In the genomic region with DNA sequence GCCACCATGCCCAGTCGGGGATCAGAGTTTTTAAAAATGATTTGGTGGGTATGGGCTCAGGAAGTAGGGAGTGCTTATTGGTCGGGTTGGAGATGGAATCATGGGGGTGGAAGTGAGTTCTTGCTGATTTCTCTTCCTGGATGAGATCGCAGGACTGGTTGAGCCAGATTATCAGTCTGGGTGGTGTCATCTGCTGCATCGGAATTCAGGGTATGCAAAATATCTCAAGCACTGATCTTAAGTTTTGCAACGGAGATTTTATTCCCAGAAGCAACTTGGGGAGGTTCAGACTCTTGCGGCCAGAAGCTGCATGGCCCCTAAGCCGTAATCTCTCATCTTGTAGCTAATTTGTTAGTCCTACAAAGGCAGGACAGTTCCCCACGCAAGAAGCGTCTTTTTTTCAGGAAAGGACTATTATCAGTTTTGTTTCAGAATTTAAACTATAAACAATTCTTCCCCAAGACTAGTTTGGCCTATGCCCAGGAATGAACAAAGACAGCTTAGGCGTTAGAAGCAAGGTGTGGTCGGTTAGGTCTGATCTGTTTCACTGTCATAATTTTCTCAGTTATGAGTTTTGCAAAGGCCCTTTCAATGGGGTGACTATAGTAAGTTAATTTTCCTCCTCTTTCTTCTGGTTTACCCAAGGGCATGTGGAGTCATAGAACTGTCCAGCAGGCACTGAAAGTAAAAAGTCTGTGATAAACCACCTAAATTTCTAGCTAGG, we compare ENCODE assay signal across 1 cellular context.
TF ChIP-seq lines count a peak whose summit lies in the region.

No MANE protein-coding gene starts in this region.

TF ChIP-seq in GM23338, 12 proteins besides CTCF, POLR2A, EP300 and RAD21 (continued from another document):
- TF ChIP-seq STAT1 (IDR thresholded peaks at IDR 0.05; ENCODE audit: unreplicated experiment), result no peak
- TF ChIP-seq CREB1 (CRISPR knock-in tag; IDR thresholded peaks at IDR 0.05; ENCODE audit: low read depth), result no peak
- TF ChIP-seq ZNF462 (CRISPR knock-in tag; IDR thresholded peaks at IDR 0.05), result no peak
- TF ChIP-seq ETS1 (IDR thresholded peaks at IDR 0.05), result no peak
- TF ChIP-seq ZNF331 (CRISPR knock-in tag; IDR thresholded peaks at IDR 0.05; ENCODE audit: low read depth), result no peak
- TF ChIP-seq, protein P1, sequence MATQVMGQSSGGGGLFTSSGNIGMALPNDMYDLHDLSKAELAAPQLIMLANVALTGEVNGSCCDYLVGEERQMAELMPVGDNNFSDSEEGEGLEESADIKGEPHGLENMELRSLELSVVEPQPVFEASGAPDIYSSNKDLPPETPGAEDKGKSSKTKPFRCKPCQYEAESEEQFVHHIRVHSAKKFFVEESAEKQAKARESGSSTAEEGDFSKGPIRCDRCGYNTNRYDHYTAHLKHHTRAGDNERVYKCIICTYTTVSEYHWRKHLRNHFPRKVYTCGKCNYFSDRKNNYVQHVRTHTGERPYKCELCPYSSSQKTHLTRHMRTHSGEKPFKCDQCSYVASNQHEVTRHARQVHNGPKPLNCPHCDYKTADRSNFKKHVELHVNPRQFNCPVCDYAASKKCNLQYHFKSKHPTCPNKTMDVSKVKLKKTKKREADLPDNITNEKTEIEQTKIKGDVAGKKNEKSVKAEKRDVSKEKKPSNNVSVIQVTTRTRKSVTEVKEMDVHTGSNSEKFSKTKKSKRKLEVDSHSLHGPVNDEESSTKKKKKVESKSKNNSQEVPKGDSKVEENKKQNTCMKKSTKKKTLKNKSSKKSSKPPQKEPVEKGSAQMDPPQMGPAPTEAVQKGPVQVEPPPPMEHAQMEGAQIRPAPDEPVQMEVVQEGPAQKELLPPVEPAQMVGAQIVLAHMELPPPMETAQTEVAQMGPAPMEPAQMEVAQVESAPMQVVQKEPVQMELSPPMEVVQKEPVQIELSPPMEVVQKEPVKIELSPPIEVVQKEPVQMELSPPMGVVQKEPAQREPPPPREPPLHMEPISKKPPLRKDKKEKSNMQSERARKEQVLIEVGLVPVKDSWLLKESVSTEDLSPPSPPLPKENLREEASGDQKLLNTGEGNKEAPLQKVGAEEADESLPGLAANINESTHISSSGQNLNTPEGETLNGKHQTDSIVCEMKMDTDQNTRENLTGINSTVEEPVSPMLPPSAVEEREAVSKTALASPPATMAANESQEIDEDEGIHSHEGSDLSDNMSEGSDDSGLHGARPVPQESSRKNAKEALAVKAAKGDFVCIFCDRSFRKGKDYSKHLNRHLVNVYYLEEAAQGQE (IDR thresholded peaks at IDR 0.05; ENCODE audit: unreplicated experiment), result no peak
